In genomic region chr12:79451988-79452387, GRCh38 we compare ENCODE assay signal across 10 cellular contexts.
DNase-seq lines count a peak whose midpoint lies in the region; ATAC-seq, FAIRE-seq and TF ChIP-seq lines count a peak whose summit lies in the region.
"Had no signal": no experiment of that assay in that cellular context is flagged by ENCODE, and none has a peak within 500 bp of the region (broad histone marks: within the 10 kb centered on the region; RNA-seq: fewer than 3 reads in every experiment).

No MANE protein-coding gene starts in this region.

- H3K4me1 ChIP-seq in ascending aorta (peaks cover 3 to 26% of the 10 kb centered on the region in 2 donors), sigmoid colon (peaks cover 0 to 46% (median 34%) of the 10 kb centered on the region in 4 donors), MM.1S (ENCODE audit: low read length) (no peaks in the 10 kb centered on the region), esophagus muscularis mucosa (peaks cover 0 to 30% (median 4%) of the 10 kb centered on the region in 4 donors), small intestine (ENCODE audit: control insufficient read depth in 2 of 2, insufficient read depth in 1 of 2, low read depth in 1 of 2, low read length in 1 of 2) (no peaks in the 10 kb centered on the region)

- H3K4me3 ChIP-seq in ascending aorta (peak overlapping the region; percentile 27 to 29), sigmoid colon (no peak overlapping the region), MM.1S (ENCODE audit: low read length) (no peak overlapping the region), esophagus muscularis mucosa (no peak overlapping the region), small intestine (ENCODE audit: low read depth in 1 of 2, low read length in 2 of 2) (no peak overlapping the region)

- TF ChIP-seq EP300 in sigmoid colon (IDR thresholded peaks at IDR 0.05) (no peak), esophagus muscularis mucosa (IDR thresholded peaks at IDR 0.05) (no peak)

- H3K9ac ChIP-seq in MM.1S (ENCODE audit: low read length): no peak overlapping the region

- intact Hi-C loops in ascending aorta (cut with DNase I) (loop anchor here (1.0 to 5.0 kb wide), 2 partner anchors 27 to 40 kb away; no protein-coding TSS in a partner anchor), left cardiac atrium (cut with DNase I) (no loop called here), sigmoid colon (cut with DNase I) (no loop called here), esophagus muscularis mucosa (cut with DNase I) (no loop called here)

- TF ChIP-seq CTCF in ascending aorta (IDR thresholded peaks at IDR 0.05): no peak
- TF ChIP-seq CTCF in sigmoid colon (IDR thresholded peaks at IDR 0.05): no peak
- TF ChIP-seq CTCF in MM.1S (IDR thresholded peaks at IDR 0.05; ENCODE audit: low read length): no peak
- no peak for TF ChIP-seq CTCF in esophagus muscularis mucosa (IDR thresholded peaks at IDR 0.05)

- no peaks in the 10 kb centered on the region for H3K79me2 ChIP-seq in MM.1S (ENCODE audit: low read length)

- no peak for FAIRE-seq in small intestine (lab: Jason Lieb, UNC)

- H3K9me3 ChIP-seq in ascending aorta (no peaks in the 10 kb centered on the region), sigmoid colon (no peaks in the 10 kb centered on the region), MM.1S (replicated peaks; ENCODE audit: insufficient read depth, low read length) (no peaks in the 10 kb centered on the region), esophagus muscularis mucosa (no peaks in the 10 kb centered on the region), small intestine (ENCODE audit: control insufficient read depth, low read depth) (no peaks in the 10 kb centered on the region)

- no peaks in the 10 kb centered on the region for H4K20me1 ChIP-seq in MM.1S (ENCODE audit: insufficient read depth, low read length)

- ATAC-seq in left cardiac atrium (peak; percentile 80 to 86), GM21529 (IDR thresholded peaks at IDR 0.05; ENCODE audit: unreplicated experiment) (no peak)

- no peak overlapping the region for H2AFZ ChIP-seq in MM.1S (ENCODE audit: low read length)

- no peaks in the 10 kb centered on the region for H3F3A ChIP-seq in MM.1S (ENCODE audit: insufficient read depth, low read length)

- no peaks in the 10 kb centered on the region for H3K9me2 ChIP-seq in MM.1S (replicated peaks; ENCODE audit: insufficient read depth, low read length)

- H3K27ac ChIP-seq in ascending aorta (peak overlapping the region; percentile 32 to 62), sigmoid colon (peak overlapping the region in 3 of 4 donors; percentile 48 to 61 (median 49)), MM.1S (ENCODE audit: low read length) (no peak overlapping the region), esophagus muscularis mucosa (replicated peaks in 1 of 4) (no peak overlapping the region), small intestine (ENCODE audit: low read depth in 1 of 2, low read length in 1 of 2) (peak overlapping the region in 1 of 2 donors; percentile 17)

- WGBS in sigmoid colon, 2 donors: 76 to 86% methylated on average over 6 of the region's 6 CpGs
- WGBS in esophagus muscularis mucosa: 49% methylated on average over 6 of the region's 6 CpGs
- 68 to 89% (median 83%) methylated on average over 6 of the region's 6 CpGs for WGBS in small intestine, 3 donors

- H3K27me3 ChIP-seq in ascending aorta: no peaks in the 10 kb centered on the region
- no peaks in the 10 kb centered on the region for H3K27me3 ChIP-seq in sigmoid colon
- H3K27me3 ChIP-seq in MM.1S (replicated peaks; ENCODE audit: insufficient read depth, low read length): no peaks in the 10 kb centered on the region
- no peaks in the 10 kb centered on the region for H3K27me3 ChIP-seq in esophagus muscularis mucosa
- H3K27me3 ChIP-seq in small intestine (ENCODE audit: control insufficient read depth in 2 of 2, insufficient read depth in 2 of 2, low read length in 2 of 2): no peaks in the 10 kb centered on the region

- H3K4me2 ChIP-seq in MM.1S (ENCODE audit: low read depth, low read length): no peak overlapping the region

- DNase-seq in GM04504 (ENCODE audit: low read depth) (peak; percentile 95), ascending aorta (ENCODE audit: low spot score in 2 of 2) (peak; percentile 49 to 79), left cardiac atrium (peak; percentile 29), sigmoid colon (peak; percentile 85), MM.1S (no peak), esophagus muscularis mucosa (ENCODE audit: extremely low spot score) (no peak), small intestine (no peak)
- DNase-seq: SHP77 treated with DMSO at 0.1 percent for 48 hours; stimulated activated CD4-positive, alpha-beta T cell treated with anti-CD3 and anti-CD28 coated beads, Interleukin-12 subunit alpha, Interleukin-12 subunit beta, amount 100 ng/mL, for 4 hours had no signal

- TF ChIP-seq POLR2A in sigmoid colon (IDR thresholded peaks at IDR 0.05) (no peak), esophagus muscularis mucosa (IDR thresholded peaks at IDR 0.05; ENCODE audit: low read depth) (no peak)

- H3K36me3 ChIP-seq in ascending aorta (no peaks in the 10 kb centered on the region), sigmoid colon (no peaks in the 10 kb centered on the region), MM.1S (replicated peaks; ENCODE audit: insufficient read depth, low read length) (no peaks in the 10 kb centered on the region), esophagus muscularis mucosa (no peaks in the 10 kb centered on the region), small intestine (ENCODE audit: control insufficient read depth in 2 of 2, insufficient read depth in 2 of 2, low read length in 2 of 2) (no peaks in the 10 kb centered on the region)

Comparison
In these comparisons a context has a peak if more than half of its experiments do, and no peak if none do; other contexts are left out.
1. DNase-seq: peak in GM04504 (single experiment), ascending aorta (2 of 2), left cardiac atrium (single experiment) and sigmoid colon (single experiment); none in MM.1S (single experiment), esophagus muscularis mucosa (single experiment) and small intestine (single experiment).
2. H3K27ac ChIP-seq: peak in ascending aorta (2 of 2) and sigmoid colon (3 of 4); none in MM.1S (single experiment) and esophagus muscularis mucosa (0 of 4).
3. H3K4me3 ChIP-seq: peak in ascending aorta (2 of 2); none in sigmoid colon (0 of 4), MM.1S (single experiment), esophagus muscularis mucosa (0 of 4) and small intestine (0 of 2).